33 cellular contexts compared by ENCODE assay signal in the genomic region with DNA sequence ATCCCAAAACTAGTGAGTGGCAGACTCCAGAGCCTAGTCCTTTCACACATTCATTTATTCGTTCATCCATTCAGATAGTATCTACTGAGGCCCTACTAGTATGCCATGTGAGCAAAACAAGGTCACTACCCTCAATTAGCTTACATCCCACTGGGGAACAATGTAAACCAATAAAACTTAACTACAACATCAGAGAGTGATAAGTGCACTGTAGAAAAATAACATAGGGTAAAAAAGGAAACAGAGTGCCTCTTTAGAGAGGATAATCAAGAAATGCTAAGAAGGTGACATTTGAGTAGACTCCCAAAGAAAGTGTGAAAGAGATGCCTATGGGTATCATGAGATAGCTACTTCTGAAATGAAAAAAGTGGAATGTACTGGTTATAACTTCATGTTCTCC.
"Had no signal": no experiment of that assay in that cellular context is flagged by ENCODE, and none has a peak within 500 bp of the region (broad histone marks: within the 10 kb centered on the region; RNA-seq: fewer than 3 reads in every experiment).

No MANE protein-coding gene starts in this region.

- DNase-seq: activated B cell treated with CpG ODN at 0.5 μM for 24 hours; activated CD4-positive, alpha-beta memory T cell treated with anti-CD3 and anti-CD28 coated beads for 36 hours; activated CD4-positive, alpha-beta T cell treated with anti-CD3 and anti-CD28 coated beads for 4 hours; activated CD4-positive, alpha-beta T cell treated with anti-CD3 and anti-CD28 coated beads, Interleukin-2, amount 10 ng/mL, durations not matched to agents 24 days and 14 days; activated CD4-positive, alpha-beta T cell treated with anti-CD3 and anti-CD28 coated beads, Interleukin-2, amount 50 U/mL, for 1 hour; activated CD4-positive, alpha-beta T cell treated with anti-CD3 and anti-CD28 coated beads, Interleukin-2, amount 50 U/mL, for 4 hours; activated CD4-positive, CD25-positive, alpha-beta regulatory T cell treated with anti-CD3 and anti-CD28 coated beads, Interleukin-2, amount 50 U/mL, for 72 hours; activated CD8-positive, alpha-beta memory T cell treated with anti-CD3 and anti-CD28 coated beads, Interleukin-2, amount 50 U/mL, for 4 hours; activated CD8-positive, alpha-beta T cell treated with anti-CD3 and anti-CD28 coated beads for 36 hours; activated effector memory CD4-positive, alpha-beta T cell treated with anti-CD3 and anti-CD28 coated beads, Interleukin-2, amount 50 U/mL, for 16 hours; activated gamma-delta T cell treated with Interleukin-2 at 50 U/mL for 16 hours; activated naive CD4-positive, alpha-beta T cell; activated naive CD4-positive, alpha-beta T cell treated with anti-CD3 and anti-CD28 coated beads for 36 hours; activated naive CD4-positive, alpha-beta T cell treated with anti-CD3 and anti-CD28 coated beads, Interleukin-2, amount 50 U/mL, for 16 hours; activated naive CD8-positive, alpha-beta T cell treated with anti-CD3 and anti-CD28 coated beads for 36 hours; activated T-cell treated with anti-CD3 and anti-CD28 coated beads for 4 hours; activated T-cell treated with anti-CD3 and anti-CD28 coated beads, Interleukin-2, amount 50 U/mL, for 1 hour; activated T-cell treated with anti-CD3 and anti-CD28 coated beads, Interleukin-2, amount 50 U/mL, for 4 hours; activated T-cell treated with anti-CD3 and anti-CD28 coated beads, Interleukin-2, amount 50 U/mL, for 72 hours; adrenal gland; amniotic stem cell; aorta; body of pancreas; brain microvascular endothelial cell; central memory CD4-positive, alpha-beta T cell; T-helper 2 cell; T-helper 9 cell had no signal

- H3K4me1 ChIP-seq: adrenal gland, body of pancreas, breast epithelium had no signal

- H3K27ac ChIP-seq: adrenal gland, body of pancreas, brain microvascular endothelial cell, breast epithelium, VCaP had no signal

- H3K36me3 ChIP-seq: adrenal gland, brain microvascular endothelial cell, breast epithelium had no signal

- H3K4me1 Mint-ChIP-seq: activated CD4-positive, alpha-beta T cell treated with anti-CD3 and anti-CD28 coated beads, Interleukin-2, amount 10 ng/mL, durations not matched to agents 24 days and 14 days; activated naive CD8-positive, alpha-beta T cell treated with anti-CD3 and anti-CD28 coated beads for 36 hours; activated T-helper 17 cell treated with anti-CD3 and anti-CD28 coated beads, Interleukin-2, amount 50 U/mL, for 72 hours had no signal

- H3K27me3 ChIP-seq: adrenal gland, body of pancreas, brain microvascular endothelial cell, breast epithelium had no signal

- H3K4me3 Mint-ChIP-seq: activated B cell treated with CpG ODN at 0.5 μM for 24 hours; activated CD4-positive, alpha-beta memory T cell treated with anti-CD3 and anti-CD28 coated beads for 36 hours; activated CD4-positive, alpha-beta T cell treated with anti-CD3 and anti-CD28 coated beads, Interleukin-2, amount 10 ng/mL, durations not matched to agents 24 days and 14 days; activated CD8-positive, alpha-beta T cell treated with anti-CD3 and anti-CD28 coated beads for 36 hours; activated naive CD4-positive, alpha-beta T cell treated with anti-CD3 and anti-CD28 coated beads for 36 hours; activated naive CD8-positive, alpha-beta T cell treated with anti-CD3 and anti-CD28 coated beads for 36 hours; activated T-cell treated with anti-CD3 and anti-CD28 coated beads, Interleukin-2, amount 50 U/mL, for 4 hours; activated T-cell treated with anti-CD3 and anti-CD28 coated beads, Interleukin-2, amount 50 U/mL, for 72 hours; activated T-helper 1 cell treated with anti-CD3 and anti-CD28 coated beads, Interleukin-12 subunit alpha, Interleukin-12 subunit beta, Interleukin-2, Interleukin-4 antibody, amounts not matched to agents 30 ng/mL and 10 ng/mL and 1 ng/mL, durations not matched to agents 14 hours and 24 hours and 36 hours; activated T-helper 17 cell treated with anti-CD3 and anti-CD28 coated beads, Interleukin-2, amount 50 U/mL, for 72 hours; T-helper 2 cell treated with Interferon-gamma antibody and Interleukin-4, amounts not matched to agents 5 μg/mL and 100 μg/mL, for 36 hours had no signal

- ATAC-seq: activated CD8-positive, alpha-beta T cell treated with anti-CD3 and anti-CD28 coated beads for 36 hours; activated naive CD4-positive, alpha-beta T cell treated with anti-CD3 and anti-CD28 coated beads, Interleukin-2, amount 50 U/mL, for 72 hours; activated T-cell treated with anti-CD3 and anti-CD28 coated beads, Interleukin-2, amount 50 U/mL, for 4 hours; activated T-cell treated with anti-CD3 and anti-CD28 coated beads, Interleukin-2, amount 50 U/mL, for 72 hours; activated T-helper 17 cell treated with anti-CD3 and anti-CD28 coated beads, Interleukin-2, amount 50 U/mL, for 72 hours; body of pancreas had no signal

- H3K27me3 Mint-ChIP-seq: activated B cell treated with CpG ODN at 0.5 μM for 24 hours; activated CD4-positive, alpha-beta memory T cell treated with anti-CD3 and anti-CD28 coated beads for 36 hours; activated CD4-positive, alpha-beta T cell treated with anti-CD3 and anti-CD28 coated beads, Interleukin-2, amount 10 ng/mL, durations not matched to agents 24 days and 14 days; activated CD8-positive, alpha-beta T cell treated with anti-CD3 and anti-CD28 coated beads for 36 hours; activated naive CD8-positive, alpha-beta T cell treated with anti-CD3 and anti-CD28 coated beads for 36 hours; activated T-helper 17 cell treated with anti-CD3 and anti-CD28 coated beads, Interleukin-2, amount 50 U/mL, for 72 hours had no signal

- H3K4me3 ChIP-seq: adrenal gland, body of pancreas, breast epithelium had no signal

- H3K27ac Mint-ChIP-seq: activated B cell treated with CpG ODN at 0.5 μM for 24 hours; activated CD4-positive, alpha-beta memory T cell treated with anti-CD3 and anti-CD28 coated beads for 36 hours; activated CD4-positive, alpha-beta T cell treated with anti-CD3 and anti-CD28 coated beads, Interleukin-2, amount 10 ng/mL, durations not matched to agents 24 days and 14 days; activated CD8-positive, alpha-beta T cell treated with anti-CD3 and anti-CD28 coated beads for 36 hours; activated naive CD4-positive, alpha-beta T cell treated with anti-CD3 and anti-CD28 coated beads for 36 hours; activated naive CD4-positive, alpha-beta T cell treated with anti-CD3 and anti-CD28 coated beads, Interleukin-2, amount 50 U/mL, for 72 hours; activated naive CD8-positive, alpha-beta T cell treated with anti-CD3 and anti-CD28 coated beads for 36 hours; activated T-cell treated with anti-CD3 and anti-CD28 coated beads, Interleukin-2, amount 50 U/mL, for 72 hours; activated T-helper 1 cell treated with anti-CD3 and anti-CD28 coated beads, Interleukin-12 subunit alpha, Interleukin-12 subunit beta, Interleukin-2, Interleukin-4 antibody, amounts not matched to agents 30 ng/mL and 10 ng/mL and 1 ng/mL, durations not matched to agents 14 hours and 24 hours and 36 hours; activated T-helper 17 cell treated with anti-CD3 and anti-CD28 coated beads, Interleukin-2, amount 50 U/mL, for 72 hours; T-helper 2 cell treated with Interferon-gamma antibody and Interleukin-4, amounts not matched to agents 5 μg/mL and 100 μg/mL, for 36 hours had no signal
